In genomic region chr14:98163285-98163741, GRCh38 we compare ENCODE assay signal across 26 cellular contexts.
DNase-seq lines count a peak whose midpoint lies in the region; ATAC-seq and TF ChIP-seq lines count a peak whose summit lies in the region.
"Had no signal": no experiment of that assay in that cellular context is flagged by ENCODE, and none has a peak within 500 bp of the region (broad histone marks: within the 10 kb centered on the region; RNA-seq: fewer than 3 reads in every experiment).

No MANE protein-coding gene starts in this region.

- H3K23ac ChIP-seq in mesendoderm (ENCODE audit: low read length) = no peak overlapping the region

- H3K27me3 ChIP-seq in CD8-positive, alpha-beta T cell (ENCODE audit: insufficient read depth, low read length) = no peaks in the 10 kb centered on the region
- no peaks in the 10 kb centered on the region for H3K27me3 ChIP-seq in mesendoderm (ENCODE audit: insufficient read depth, low read length, poor library complexity)
- H3K27me3 ChIP-seq: Peyer's patch, testis had no signal

- peaks cover 2% of the 10 kb centered on the region for H3K9me3 Mint-ChIP-seq in activated CD4-positive, alpha-beta T cell treated with anti-CD3 and anti-CD28 coated beads for 36 hours (ENCODE audit: low read depth)
- no peaks in the 10 kb centered on the region for H3K9me3 Mint-ChIP-seq in CD8-positive, alpha-beta T cell
- peaks cover 2% of the 10 kb centered on the region for H3K9me3 Mint-ChIP-seq in activated CD8-positive, alpha-beta T cell treated with anti-CD3 and anti-CD28 coated beads for 36 hours
- H3K9me3 Mint-ChIP-seq: activated CD4-positive, alpha-beta memory T cell treated with anti-CD3 and anti-CD28 coated beads, Interleukin-2, amount 10 ng/mL, durations not matched to agents 7 days and 5 days; immature natural killer cell; stimulated activated naive B cell treated with anti-CD40 and anti-IgM and Interleukin-4, amounts not matched to agents 10 μg/mL and 1 μg/mL and 100 μg/mL, for 72 hours had no signal

- no peak overlapping the region for H3K27ac ChIP-seq in CD8-positive, alpha-beta T cell (ENCODE audit: low read depth, low read length)
- H3K27ac ChIP-seq in mesendoderm (ENCODE audit: low read depth, low read length) = no peak overlapping the region
- H3K27ac ChIP-seq: Peyer's patch, testis had no signal

- CTCF ChIA-PET in activated CD4-positive, alpha-beta T cell treated with anti-CD3 and anti-CD28 coated beads for 36 hours (lab: Charles Lee) = interaction anchor here (0.7 to 1.8 kb wide), 3 partner anchors 16 to 758 kb away, joined by 3 to 4 read pairs (median 3); no protein-coding TSS in a partner anchor
- CTCF ChIA-PET in CD8-positive, alpha-beta T cell (lab: Charles Lee) = interaction anchor here (1.3 kb wide), 1 partner anchor 10 kb away, joined by 3 read pairs; no protein-coding TSS in a partner anchor
- CTCF ChIA-PET in activated CD8-positive, alpha-beta T cell treated with anti-CD3 and anti-CD28 coated beads for 36 hours (lab: Charles Lee) = interaction anchor here (10.0 kb wide), 1 partner anchor 23 kb away, joined by 91 read pairs; no protein-coding TSS in a partner anchor

- H3K79me2 ChIP-seq in mesendoderm (ENCODE audit: control insufficient read depth, insufficient read depth, low read length) = no peaks in the 10 kb centered on the region

- H4K5ac ChIP-seq in mesendoderm (ENCODE audit: low read length) = no peak overlapping the region

- peak overlapping the region; percentile 87 for H3K27ac Mint-ChIP-seq in activated CD4-positive, alpha-beta T cell treated with anti-CD3 and anti-CD28 coated beads for 36 hours
- H3K27ac Mint-ChIP-seq in CD8-positive, alpha-beta T cell = peak overlapping the region; percentile 99
- H3K27ac Mint-ChIP-seq in activated CD8-positive, alpha-beta T cell treated with anti-CD3 and anti-CD28 coated beads for 36 hours = peak overlapping the region; percentile 79
- H3K27ac Mint-ChIP-seq: activated CD4-positive, alpha-beta memory T cell treated with anti-CD3 and anti-CD28 coated beads, Interleukin-2, amount 10 ng/mL, durations not matched to agents 7 days and 5 days; immature natural killer cell; memory B cell; stimulated activated naive B cell treated with anti-CD40 and anti-IgM and Interleukin-4, amounts not matched to agents 10 μg/mL and 1 μg/mL and 100 μg/mL, for 72 hours had no signal

- H3K4ac ChIP-seq in mesendoderm (ENCODE audit: low read depth, low read length) = no peak overlapping the region

- no peak overlapping the region for H2AK5ac ChIP-seq in mesendoderm (ENCODE audit: low read length)

- in situ Hi-C loops in GM13977 (cut with MboI; ENCODE audit: low pct_unique_long_range_greater_than_20kb, low sequenced_read_pairs, unreplicated experiment) = no loop called here

- DNase-seq in activated CD4-positive, alpha-beta T cell treated with anti-CD3 and anti-CD28 coated beads for 36 hours = no peak
- DNase-seq in activated CD4-positive, alpha-beta T cell treated with anti-CD3 and anti-CD28 coated beads, Interleukin-2, amount 50 U/mL, for 4 hours = no peak
- DNase-seq in CD8-positive, alpha-beta T cell = no peak
- DNase-seq in activated CD8-positive, alpha-beta T cell treated with anti-CD3 and anti-CD28 coated beads for 36 hours = no peak
- DNase-seq in mesendoderm (peak; percentile 8), NCI-H345 (lab: John Stamatoyannopoulos, UW) (no peak), T1000 (lab: John Stamatoyannopoulos, UW) (no peak), GM13977 (ENCODE audit: low spot score) (no peak)
- DNase-seq: 8988T; activated CD4-positive, alpha-beta memory T cell treated with anti-CD3 and anti-CD28 coated beads, Interleukin-2, amount 10 ng/mL, durations not matched to agents 7 days and 5 days; CD4-positive, CD25-positive, alpha-beta regulatory T cell; dermis blood vessel endothelial cell; GOT3; immature natural killer cell; IMR-90; left colon; NCI-H1092 treated with DMSO at 0.1 percent for 48 hours; NCI-H187 treated with DMSO at 0.1 percent for 48 hours; NCI-H526 treated with DMSO at 0.1 percent for 48 hours; Peyer's patch; SHP77 treated with DMSO at 0.1 percent for 48 hours; stimulated activated CD4-positive, alpha-beta T cell treated with anti-CD3 and anti-CD28 coated beads, Interleukin-15, amount 100 ng/mL, for 24 hours; stimulated activated naive B cell treated with anti-CD40 and anti-IgM and Interleukin-4, amounts not matched to agents 10 μg/mL and 1 μg/mL and 100 μg/mL, for 72 hours; T-helper 9 cell; testis had no signal

- POLR2A ChIA-PET in activated CD4-positive, alpha-beta T cell treated with anti-CD3 and anti-CD28 coated beads for 36 hours (lab: Charles Lee) = no interaction called here
- POLR2A ChIA-PET in CD8-positive, alpha-beta T cell (lab: Charles Lee) = interaction anchor here (1.0 kb wide), 1 partner anchor 10 kb away, joined by 3 read pairs; no protein-coding TSS in a partner anchor
- POLR2A ChIA-PET in activated CD8-positive, alpha-beta T cell treated with anti-CD3 and anti-CD28 coated beads for 36 hours (lab: Charles Lee) = interaction anchor here (1.0 to 2.8 kb wide), 2 partner anchors 10 kb away, joined by 3 to 9 read pairs; no protein-coding TSS in a partner anchor

- no peaks in the 10 kb centered on the region for H3K9me3 ChIP-seq in CD8-positive, alpha-beta T cell (ENCODE audit: low read length)
- H3K9me3 ChIP-seq: Peyer's patch, testis had no signal

- H2BK5ac ChIP-seq in mesendoderm (ENCODE audit: low read length) = no peak overlapping the region

- H3K4me1 Mint-ChIP-seq in activated CD4-positive, alpha-beta T cell treated with anti-CD3 and anti-CD28 coated beads for 36 hours = peaks cover 77% of the 10 kb centered on the region
- peaks cover 79% of the 10 kb centered on the region for H3K4me1 Mint-ChIP-seq in CD8-positive, alpha-beta T cell (ENCODE audit: low read depth)
- H3K4me1 Mint-ChIP-seq in activated CD8-positive, alpha-beta T cell treated with anti-CD3 and anti-CD28 coated beads for 36 hours (ENCODE audit: low read depth) = peaks cover 56% of the 10 kb centered on the region
- H3K4me1 Mint-ChIP-seq: memory B cell had no signal

- peak overlapping the region; percentile 56 for H3K4me3 Mint-ChIP-seq in activated CD4-positive, alpha-beta T cell treated with anti-CD3 and anti-CD28 coated beads for 36 hours
- H3K4me3 Mint-ChIP-seq in CD8-positive, alpha-beta T cell = peak overlapping the region; percentile 65
- H3K4me3 Mint-ChIP-seq in activated CD8-positive, alpha-beta T cell treated with anti-CD3 and anti-CD28 coated beads for 36 hours = peak overlapping the region; percentile 65
- H3K4me3 Mint-ChIP-seq: activated CD4-positive, alpha-beta memory T cell treated with anti-CD3 and anti-CD28 coated beads, Interleukin-2, amount 10 ng/mL, durations not matched to agents 7 days and 5 days; immature natural killer cell; memory B cell; stimulated activated naive B cell treated with anti-CD40 and anti-IgM and Interleukin-4, amounts not matched to agents 10 μg/mL and 1 μg/mL and 100 μg/mL, for 72 hours had no signal

- no peak overlapping the region for H3K4me2 ChIP-seq in mesendoderm (ENCODE audit: low read length)

- no peak overlapping the region for H4K8ac ChIP-seq in mesendoderm (ENCODE audit: low read depth, low read length)

- H2BK15ac ChIP-seq in mesendoderm (replicated peaks; ENCODE audit: low read depth) = no peak overlapping the region

- H2BK120ac ChIP-seq in mesendoderm (ENCODE audit: low read depth, low read length) = no peak overlapping the region

- peaks cover 13% of the 10 kb centered on the region for H3K36me3 Mint-ChIP-seq in activated CD4-positive, alpha-beta T cell treated with anti-CD3 and anti-CD28 coated beads for 36 hours (ENCODE audit: low read depth)
- H3K36me3 Mint-ChIP-seq in CD8-positive, alpha-beta T cell = peaks cover 12% of the 10 kb centered on the region
- H3K36me3 Mint-ChIP-seq in activated CD8-positive, alpha-beta T cell treated with anti-CD3 and anti-CD28 coated beads for 36 hours (ENCODE audit: low read depth) = peaks cover 5% of the 10 kb centered on the region
- H3K36me3 Mint-ChIP-seq: memory B cell; stimulated activated naive B cell treated with anti-CD40 and anti-IgM and Interleukin-4, amounts not matched to agents 10 μg/mL and 1 μg/mL and 100 μg/mL, for 72 hours had no signal

- no peak overlapping the region for H3K4me3 ChIP-seq in CD8-positive, alpha-beta T cell (ENCODE audit: low read depth, low read length)
- H3K4me3 ChIP-seq in mesendoderm (ENCODE audit: low read length) = no peak overlapping the region
- H3K4me3 ChIP-seq: Peyer's patch, testis had no signal

- intact Hi-C loops in activated CD4-positive, alpha-beta T cell treated with anti-CD3 and anti-CD28 coated beads for 36 hours (cut with DNase I, micrococcal nuclease) = loop anchor here in 1 of 2 experiments (10.0 kb wide), 1 partner anchor 1901 kb away; the partner anchor contains the start of gene EVL
- intact Hi-C loops in CD8-positive, alpha-beta T cell (cut with DNase I, micrococcal nuclease) = no loop called here
- intact Hi-C loops in activated CD8-positive, alpha-beta T cell treated with anti-CD3 and anti-CD28 coated beads for 36 hours (cut with micrococcal nuclease) = no loop called here

- H3K79me1 ChIP-seq in mesendoderm (ENCODE audit: low read length) = no peaks in the 10 kb centered on the region

- H3K27me3 Mint-ChIP-seq in activated CD4-positive, alpha-beta T cell treated with anti-CD3 and anti-CD28 coated beads for 36 hours = no peaks in the 10 kb centered on the region
- no peaks in the 10 kb centered on the region for H3K27me3 Mint-ChIP-seq in CD8-positive, alpha-beta T cell (ENCODE audit: low read depth)
- no peaks in the 10 kb centered on the region for H3K27me3 Mint-ChIP-seq in activated CD8-positive, alpha-beta T cell treated with anti-CD3 and anti-CD28 coated beads for 36 hours
- H3K27me3 Mint-ChIP-seq: CD4-positive, CD25-positive, alpha-beta regulatory T cell; memory B cell had no signal

- peaks cover 49% of the 10 kb centered on the region for H3K4me1 ChIP-seq in CD8-positive, alpha-beta T cell (ENCODE audit: insufficient read depth, low read length)
- no peaks in the 10 kb centered on the region for H3K4me1 ChIP-seq in mesendoderm (ENCODE audit: control insufficient read depth, low read depth, low read length)
- H3K4me1 ChIP-seq: Peyer's patch, testis had no signal

- no peak overlapping the region for H3K18ac ChIP-seq in mesendoderm (ENCODE audit: low read length)

- WGBS in mesendoderm (ENCODE audit: extremely low coverage, insufficient coverage, low lambda C conversion rate) = no CpG with 5 or more reads among the region's 11 CpGs

- ATAC-seq in activated CD4-positive, alpha-beta T cell treated with anti-CD3 and anti-CD28 coated beads for 36 hours = no peak
- ATAC-seq in CD8-positive, alpha-beta T cell = no peak
- ATAC-seq in activated CD8-positive, alpha-beta T cell treated with anti-CD3 and anti-CD28 coated beads for 36 hours = no peak
- ATAC-seq: left colon; stimulated activated naive B cell treated with anti-CD40 and anti-IgM and Interleukin-4, amounts not matched to agents 10 μg/mL and 1 μg/mL and 100 μg/mL, for 72 hours had no signal

- no peaks in the 10 kb centered on the region for H3K36me3 ChIP-seq in CD8-positive, alpha-beta T cell (ENCODE audit: insufficient read depth, low read length)
- no peaks in the 10 kb centered on the region for H3K36me3 ChIP-seq in mesendoderm (ENCODE audit: control insufficient read depth, insufficient read depth, low read length)
- H3K36me3 ChIP-seq: Peyer's patch had no signal

- no peak for TF ChIP-seq CTCF in CD8-positive, alpha-beta T cell (IDR thresholded peaks at IDR 0.05)
- no peak for TF ChIP-seq CTCF in activated CD8-positive, alpha-beta T cell treated with anti-CD3 and anti-CD28 coated beads for 36 hours (IDR thresholded peaks at IDR 0.05)
- no peak for TF ChIP-seq CTCF in GM13977 (IDR thresholded peaks at IDR 0.05; ENCODE audit: extremely low read depth, insufficient read depth, missing control alignments)

- H3K56ac ChIP-seq in mesendoderm (ENCODE audit: low read length) = no peak overlapping the region

- H3K9ac ChIP-seq in mesendoderm (ENCODE audit: low read length) = no peak overlapping the region
